ENCODE assay signal across 18 cellular contexts in genomic region chr10:101444499-101444898, GRCh38.
"Had no signal": no experiment of that assay in that cellular context is flagged by ENCODE, and none has a peak within 500 bp of the region (broad histone marks: within the 10 kb centered on the region; RNA-seq: fewer than 3 reads in every experiment).

No MANE protein-coding gene starts in this region.

- H3K36me3 Mint-ChIP-seq: activated CD4-positive, alpha-beta memory T cell treated with anti-CD3 and anti-CD28 coated beads for 36 hours; activated naive CD8-positive, alpha-beta T cell; brain; immature natural killer cell; type B pancreatic cell had no signal

- H3K27ac Mint-ChIP-seq: activated CD4-positive, alpha-beta memory T cell treated with anti-CD3 and anti-CD28 coated beads for 36 hours; activated naive CD8-positive, alpha-beta T cell; dendritic cell treated with granulocyte-macrophage colony-stimulating factor and Interleukin-4, amounts not matched to agents 40 ng/mL and 50 ng/mL, for 4 days; effector memory CD8-positive, alpha-beta T cell; immature natural killer cell; type B pancreatic cell had no signal

- H3K27me3 Mint-ChIP-seq: activated CD4-positive, alpha-beta memory T cell treated with anti-CD3 and anti-CD28 coated beads for 36 hours; activated naive CD8-positive, alpha-beta T cell; effector memory CD8-positive, alpha-beta T cell had no signal

- H3K9me3 Mint-ChIP-seq: activated CD4-positive, alpha-beta memory T cell treated with anti-CD3 and anti-CD28 coated beads for 36 hours; brain; dendritic cell treated with granulocyte-macrophage colony-stimulating factor and Interleukin-4, amounts not matched to agents 40 ng/mL and 50 ng/mL, for 4 days; effector memory CD8-positive, alpha-beta T cell; immature natural killer cell; type B pancreatic cell had no signal

- H3K4me3 Mint-ChIP-seq: activated CD4-positive, alpha-beta memory T cell treated with anti-CD3 and anti-CD28 coated beads for 36 hours; activated naive CD8-positive, alpha-beta T cell; brain; dendritic cell treated with granulocyte-macrophage colony-stimulating factor and Interleukin-4, amounts not matched to agents 40 ng/mL and 50 ng/mL, for 4 days; effector memory CD8-positive, alpha-beta T cell; immature natural killer cell; type B pancreatic cell had no signal

- DNase-seq: activated CD4-positive, alpha-beta memory T cell treated with anti-CD3 and anti-CD28 coated beads for 36 hours; activated CD4-positive, alpha-beta T cell treated with anti-CD3 and anti-CD28 coated beads for 1 hour; activated gamma-delta T cell; activated T-cell treated with anti-CD3 and anti-CD28 coated beads, Interleukin-2, amount 50 U/mL, for 48 hours; amygdala; cerebellar nuclear complex; effector memory CD8-positive, alpha-beta T cell; immature natural killer cell; lower lobe of right lung; midbrain; pancreas; stimulated activated CD4-positive, alpha-beta T cell treated with anti-CD3 and anti-CD28 coated beads, Interleukin-4, amount 100 ng/mL, for 1 hour; stimulated activated CD8-positive, alpha-beta memory T cell treated with anti-CD3 and anti-CD28 coated beads, Interleukin-4, amount 100 ng/mL, for 48 hours; stimulated activated naive CD8-positive, alpha-beta T cell treated with anti-CD3 and anti-CD28 coated beads, Interleukin-15, Interleukin-2, amounts not matched to agents 100 U/mL and 50 U/mL, for 24 hours had no signal
